In the genomic region with DNA sequence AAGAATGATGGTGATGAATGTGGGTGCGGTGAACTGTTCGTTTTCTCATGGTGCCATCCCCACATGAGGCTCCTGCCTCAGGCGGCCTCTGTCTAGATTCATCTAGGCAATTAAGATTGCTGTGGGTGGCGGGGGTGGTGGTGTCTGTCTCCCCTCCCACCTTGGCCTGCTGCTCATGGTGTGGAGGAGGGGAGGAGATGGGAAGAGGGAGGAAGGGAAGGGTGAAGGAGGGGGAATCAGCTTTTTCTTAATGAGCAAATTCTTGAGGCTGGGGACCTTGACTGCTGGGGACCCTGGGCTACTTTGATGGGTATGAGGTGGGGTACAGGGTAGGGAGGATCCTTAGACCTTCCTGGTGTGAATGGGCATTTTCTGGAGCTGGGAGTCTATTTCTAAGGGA, we compare ENCODE assay signal across 1 cellular context.
TF ChIP-seq lines count a peak whose summit lies in the region.

No MANE protein-coding gene starts in this region.

TF ChIP-seq in HEK293, 187 proteins besides CTCF, POLR2A, EP300 and RAD21 (continued from another document):
- TF ChIP-seq, protein P1, sequence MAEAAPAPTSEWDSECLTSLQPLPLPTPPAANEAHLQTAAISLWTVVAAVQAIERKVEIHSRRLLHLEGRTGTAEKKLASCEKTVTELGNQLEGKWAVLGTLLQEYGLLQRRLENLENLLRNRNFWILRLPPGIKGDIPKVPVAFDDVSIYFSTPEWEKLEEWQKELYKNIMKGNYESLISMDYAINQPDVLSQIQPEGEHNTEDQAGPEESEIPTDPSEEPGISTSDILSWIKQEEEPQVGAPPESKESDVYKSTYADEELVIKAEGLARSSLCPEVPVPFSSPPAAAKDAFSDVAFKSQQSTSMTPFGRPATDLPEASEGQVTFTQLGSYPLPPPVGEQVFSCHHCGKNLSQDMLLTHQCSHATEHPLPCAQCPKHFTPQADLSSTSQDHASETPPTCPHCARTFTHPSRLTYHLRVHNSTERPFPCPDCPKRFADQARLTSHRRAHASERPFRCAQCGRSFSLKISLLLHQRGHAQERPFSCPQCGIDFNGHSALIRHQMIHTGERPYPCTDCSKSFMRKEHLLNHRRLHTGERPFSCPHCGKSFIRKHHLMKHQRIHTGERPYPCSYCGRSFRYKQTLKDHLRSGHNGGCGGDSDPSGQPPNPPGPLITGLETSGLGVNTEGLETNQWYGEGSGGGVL (tag by site-specific recombination; IDR thresholded peaks at IDR 0.05) = peak; percentile 78
- TF ChIP-seq ZNF302 (tag by site-specific recombination; IDR thresholded peaks at IDR 0.05; ENCODE audit: low read depth) = no peak
- peak; percentile 99 for TF ChIP-seq EGR2 (tag by site-specific recombination; IDR thresholded peaks at IDR 0.05; ENCODE audit: low read depth)
- peak; percentile 98 for TF ChIP-seq ZFHX2 (tag by site-specific recombination; conservative IDR thresholded peaks at IDR 0.05)
- no peak for TF ChIP-seq ZNF626 (tag by site-specific recombination; IDR thresholded peaks at IDR 0.05)
- TF ChIP-seq, protein P2, sequence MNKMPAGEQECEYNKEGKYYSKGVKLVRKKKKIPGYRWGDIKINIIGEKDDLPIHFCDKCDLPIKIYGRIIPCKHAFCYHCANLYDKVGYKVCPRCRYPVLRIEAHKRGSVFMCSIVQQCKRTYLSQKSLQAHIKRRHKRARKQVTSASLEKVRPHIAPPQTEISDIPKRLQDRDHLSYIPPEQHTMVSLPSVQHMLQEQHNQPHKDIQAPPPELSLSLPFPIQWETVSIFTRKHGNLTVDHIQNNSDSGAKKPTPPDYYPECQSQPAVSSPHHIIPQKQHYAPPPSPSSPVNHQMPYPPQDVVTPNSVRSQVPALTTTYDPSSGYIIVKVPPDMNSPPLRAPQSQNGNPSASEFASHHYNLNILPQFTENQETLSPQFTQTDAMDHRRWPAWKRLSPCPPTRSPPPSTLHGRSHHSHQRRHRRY (tag by site-specific recombination; IDR thresholded peaks at IDR 0.05) = no peak
- TF ChIP-seq, protein P3, sequence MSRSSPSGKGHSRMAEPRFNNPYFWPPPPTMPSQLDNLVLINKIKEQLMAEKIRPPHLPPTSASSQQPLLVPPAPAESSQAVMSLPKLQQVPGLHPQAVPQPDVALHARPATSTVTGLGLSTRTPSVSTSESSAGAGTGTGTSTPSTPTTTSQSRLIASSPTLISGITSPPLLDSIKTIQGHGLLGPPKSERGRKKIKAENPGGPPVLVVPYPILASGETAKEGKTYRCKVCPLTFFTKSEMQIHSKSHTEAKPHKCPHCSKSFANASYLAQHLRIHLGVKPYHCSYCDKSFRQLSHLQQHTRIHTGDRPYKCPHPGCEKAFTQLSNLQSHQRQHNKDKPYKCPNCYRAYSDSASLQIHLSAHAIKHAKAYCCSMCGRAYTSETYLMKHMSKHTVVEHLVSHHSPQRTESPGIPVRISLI (tag by site-specific recombination; IDR thresholded peaks at IDR 0.05) = no peak
- TF ChIP-seq, protein P4, sequence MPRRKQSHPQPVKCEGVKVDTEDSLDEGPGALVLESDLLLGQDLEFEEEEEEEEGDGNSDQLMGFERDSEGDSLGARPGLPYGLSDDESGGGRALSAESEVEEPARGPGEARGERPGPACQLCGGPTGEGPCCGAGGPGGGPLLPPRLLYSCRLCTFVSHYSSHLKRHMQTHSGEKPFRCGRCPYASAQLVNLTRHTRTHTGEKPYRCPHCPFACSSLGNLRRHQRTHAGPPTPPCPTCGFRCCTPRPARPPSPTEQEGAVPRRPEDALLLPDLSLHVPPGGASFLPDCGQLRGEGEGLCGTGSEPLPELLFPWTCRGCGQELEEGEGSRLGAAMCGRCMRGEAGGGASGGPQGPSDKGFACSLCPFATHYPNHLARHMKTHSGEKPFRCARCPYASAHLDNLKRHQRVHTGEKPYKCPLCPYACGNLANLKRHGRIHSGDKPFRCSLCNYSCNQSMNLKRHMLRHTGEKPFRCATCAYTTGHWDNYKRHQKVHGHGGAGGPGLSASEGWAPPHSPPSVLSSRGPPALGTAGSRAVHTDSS (tag by site-specific recombination; IDR thresholded peaks at IDR 0.05) = peak; percentile 57
- TF ChIP-seq FEZF1 (tag by site-specific recombination; IDR thresholded peaks at IDR 0.05) = no peak
- TF ChIP-seq ZNF747 (tag by site-specific recombination; IDR thresholded peaks at IDR 0.05) = no peak
- TF ChIP-seq, protein P5, sequence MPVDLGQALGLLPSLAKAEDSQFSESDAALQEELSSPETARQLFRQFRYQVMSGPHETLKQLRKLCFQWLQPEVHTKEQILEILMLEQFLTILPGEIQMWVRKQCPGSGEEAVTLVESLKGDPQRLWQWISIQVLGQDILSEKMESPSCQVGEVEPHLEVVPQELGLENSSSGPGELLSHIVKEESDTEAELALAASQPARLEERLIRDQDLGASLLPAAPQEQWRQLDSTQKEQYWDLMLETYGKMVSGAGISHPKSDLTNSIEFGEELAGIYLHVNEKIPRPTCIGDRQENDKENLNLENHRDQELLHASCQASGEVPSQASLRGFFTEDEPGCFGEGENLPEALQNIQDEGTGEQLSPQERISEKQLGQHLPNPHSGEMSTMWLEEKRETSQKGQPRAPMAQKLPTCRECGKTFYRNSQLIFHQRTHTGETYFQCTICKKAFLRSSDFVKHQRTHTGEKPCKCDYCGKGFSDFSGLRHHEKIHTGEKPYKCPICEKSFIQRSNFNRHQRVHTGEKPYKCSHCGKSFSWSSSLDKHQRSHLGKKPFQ (tag by site-specific recombination; IDR thresholded peaks at IDR 0.05) = no peak
- TF ChIP-seq ZNF335 (tag by site-specific recombination; conservative IDR thresholded peaks at IDR 0.05) = no peak
- no peak for TF ChIP-seq ZNF560 (tag by site-specific recombination; IDR thresholded peaks at IDR 0.05; ENCODE audit: borderline replicate concordance)
- no peak for TF ChIP-seq KLF10 (tag by site-specific recombination; IDR thresholded peaks at IDR 0.05)
- TF ChIP-seq ZNF416 (tag by site-specific recombination; IDR thresholded peaks at IDR 0.05) = no peak
- no peak for TF ChIP-seq ZNF391 (tag by site-specific recombination; IDR thresholded peaks at IDR 0.05; ENCODE audit: borderline replicate concordance, low read depth)
